ENCODE assay signal across 11 cellular contexts in genomic region chr17:40909755-40910154, GRCh38. TPM values are rescaled to one million over a fixed set of nuclear protein-coding genes. Genes with fewer than 3 reads are reported as not detected.
DNase-seq lines count a peak whose midpoint lies in the region; ATAC-seq and TF ChIP-seq lines count a peak whose summit lies in the region.
"Had no signal": no experiment of that assay in that cellular context is flagged by ENCODE, and none has a peak within 500 bp of the region (broad histone marks: within the 10 kb centered on the region; RNA-seq: fewer than 3 reads in every experiment).

No MANE protein-coding gene starts in this region.

- no peak for ATAC-seq in stimulated activated effector memory CD8-positive, alpha-beta T cell treated with anti-CD3 and anti-CD28 coated beads, Interleukin-12 subunit alpha, Interleukin-12 subunit beta, amount 100 ng/mL, for 72 hours
- no peak for ATAC-seq in GM19463 (IDR thresholded peaks at IDR 0.05; ENCODE audit: unreplicated experiment)
- ATAC-seq in HG02571 (IDR thresholded peaks at IDR 0.05; ENCODE audit: unreplicated experiment), result no peak

- H3K27ac ChIP-seq in cingulate gyrus (ENCODE audit: low read depth, low read length) (peak overlapping the region; percentile 14), osteoblast (ENCODE audit: low read depth, low read length) (peak overlapping the region; percentile 98)
- H3K27ac ChIP-seq: heart left ventricle had no signal

- no peaks in the 10 kb centered on the region for H3K9me3 Mint-ChIP-seq in stimulated activated effector memory CD8-positive, alpha-beta T cell treated with anti-CD3 and anti-CD28 coated beads, Interleukin-12 subunit alpha, Interleukin-12 subunit beta, amount 100 ng/mL, for 72 hours

- DNase-seq in CD1c-positive myeloid dendritic cell (ENCODE audit: extremely low spot score), result peak; percentile 31
- peak; percentile 93 for DNase-seq in NCI-H748 treated with DMSO at 0.1 percent for 48 hours (lab: John Stamatoyannopoulos, UW)
- DNase-seq in osteoblast (ENCODE audit: insufficient read length, low spot score, missing footprints), result peak; percentile 79
- DNase-seq in stimulated activated effector memory CD8-positive, alpha-beta T cell treated with anti-CD3 and anti-CD28 coated beads, Interleukin-12 subunit alpha, Interleukin-12 subunit beta, amount 100 ng/mL, for 72 hours (ENCODE audit: low spot score in 2 of 2), result no peak
- DNase-seq in NCI-H2196 (lab: John Stamatoyannopoulos, UW; ENCODE audit: unreplicated experiment), result no peak

- H3K79me2 ChIP-seq in osteoblast (ENCODE audit: insufficient read depth, low read length), result no peaks in the 10 kb centered on the region

- no peaks in the 10 kb centered on the region for H3K9me3 ChIP-seq in osteoblast (ENCODE audit: low read depth, low read length)
- H3K9me3 ChIP-seq: heart left ventricle had no signal

- no peak overlapping the region for H3K4me3 Mint-ChIP-seq in stimulated activated effector memory CD8-positive, alpha-beta T cell treated with anti-CD3 and anti-CD28 coated beads, Interleukin-12 subunit alpha, Interleukin-12 subunit beta, amount 100 ng/mL, for 72 hours

- H3K4me2 ChIP-seq in osteoblast (ENCODE audit: insufficient read depth, low read length), result peak overlapping the region; percentile 53

- no peaks in the 10 kb centered on the region for H3K27me3 ChIP-seq in osteoblast (ENCODE audit: insufficient read depth, low read length)

- H3K4me1 ChIP-seq in osteoblast (ENCODE audit: insufficient read depth, low read length), result peaks cover 44% of the 10 kb centered on the region

- no peaks in the 10 kb centered on the region for H4K20me1 ChIP-seq in osteoblast (ENCODE audit: insufficient read depth, low read length)

- no peaks in the 10 kb centered on the region for H3K4me1 Mint-ChIP-seq in stimulated activated effector memory CD8-positive, alpha-beta T cell treated with anti-CD3 and anti-CD28 coated beads, Interleukin-12 subunit alpha, Interleukin-12 subunit beta, amount 100 ng/mL, for 72 hours

- no peak overlapping the region for H3K27ac Mint-ChIP-seq in stimulated activated effector memory CD8-positive, alpha-beta T cell treated with anti-CD3 and anti-CD28 coated beads, Interleukin-12 subunit alpha, Interleukin-12 subunit beta, amount 100 ng/mL, for 72 hours

- TF ChIP-seq CTCF in osteoblast (IDR thresholded peaks at IDR 0.05; ENCODE audit: extremely low read depth, low read depth, low read length), result no peak

- no peak overlapping the region for H2AFZ ChIP-seq in osteoblast (ENCODE audit: low read length)

- no peaks in the 10 kb centered on the region for H3K36me3 ChIP-seq in osteoblast (ENCODE audit: insufficient read depth, low read length)
- H3K36me3 ChIP-seq: heart left ventricle had no signal

- H3K36me3 Mint-ChIP-seq in stimulated activated effector memory CD8-positive, alpha-beta T cell treated with anti-CD3 and anti-CD28 coated beads, Interleukin-12 subunit alpha, Interleukin-12 subunit beta, amount 100 ng/mL, for 72 hours, result no peaks in the 10 kb centered on the region

- H3K4me3 ChIP-seq in osteoblast (ENCODE audit: insufficient read depth, low read length), result no peak overlapping the region
- H3K4me3 ChIP-seq: heart left ventricle had no signal

RNA-seq across cellular contexts. Expression of gene KRT20, which starts 24.7 kb away (rescaled TPM):
- not detected in 2 replicates for total RNA-seq in osteoblast
- total RNA-seq: H7, heart left ventricle, subcutaneous adipose tissue had no signal

RNA-seq across cellular contexts. Expression of gene KRT23, which starts 27.7 kb away (rescaled TPM):
- total RNA-seq in osteoblast, result 0.36 and 0.59 TPM in 2 replicates
- total RNA-seq: H7, subcutaneous adipose tissue had no signal

RNA-seq across cellular contexts. Expression of gene KRT12, which starts 42.7 kb away (rescaled TPM):
- total RNA-seq in osteoblast, result not detected in 2 replicates
- total RNA-seq: H7, heart left ventricle had no signal

RNA-seq across cellular contexts. Expression of gene KRT39, which starts 57.0 kb away (rescaled TPM):
- 0.36 TPM in 1 of 2 replicates, not detected in the other for total RNA-seq in osteoblast
- total RNA-seq: H7, heart left ventricle, subcutaneous adipose tissue had no signal

Comparison
In these comparisons a context has a peak if more than half of its experiments do, and no peak if none do; other contexts are left out.
1. DNase-seq: peak in CD1c-positive myeloid dendritic cell (single experiment), NCI-H748 treated with DMSO at 0.1 percent for 48 hours (single experiment) and osteoblast (single experiment); none in stimulated activated effector memory CD8-positive, alpha-beta T cell treated with anti-CD3 and anti-CD28 coated beads, Interleukin-12 subunit alpha, Interleukin-12 subunit beta, amount 100 ng/mL, for 72 hours (0 of 2) and NCI-H2196 (single experiment).